8 cellular contexts compared by ENCODE assay signal in genomic region chr5:145237843-145238242, GRCh38.
DNase-seq lines count a peak whose midpoint lies in the region; ATAC-seq and TF ChIP-seq lines count a peak whose summit lies in the region.

No MANE protein-coding gene starts in this region.

- H3K36me3 Mint-ChIP-seq in activated T-helper 1 cell treated with anti-CD3 and anti-CD28 coated beads, Interleukin-12 subunit alpha, Interleukin-12 subunit beta, Interleukin-2, Interleukin-4 antibody, amounts not matched to agents 30 ng/mL and 10 ng/mL and 1 ng/mL, durations not matched to agents 14 hours and 24 hours and 36 hours (ENCODE audit: low read depth), result no peaks in the 10 kb centered on the region

- H4K91ac ChIP-seq in neuronal stem cell (ENCODE audit: low read depth, low read length, poor library complexity), result no peak overlapping the region

- peak overlapping the region in 1 of 59 donors; percentile 20 for H3K27ac ChIP-seq in dorsolateral prefrontal cortex
- no peak overlapping the region for H3K27ac ChIP-seq in neuronal stem cell (replicated peaks; ENCODE audit: low read length)

- no peak overlapping the region for H3K23ac ChIP-seq in neuronal stem cell (ENCODE audit: low read depth, low read length, poor library complexity)

- H3K79me1 ChIP-seq in neuronal stem cell (ENCODE audit: low read depth, low read length), result no peaks in the 10 kb centered on the region

- H3K18ac ChIP-seq in neuronal stem cell (ENCODE audit: low read length), result no peak overlapping the region

- no peak overlapping the region for H2AK5ac ChIP-seq in neuronal stem cell (ENCODE audit: low read depth, low read length)

- no peak overlapping the region for H4K8ac ChIP-seq in neuronal stem cell (ENCODE audit: low read depth, low read length)

- no peak overlapping the region for H3K4ac ChIP-seq in neuronal stem cell (ENCODE audit: low read length)

- peaks cover 6 to 10% of the 10 kb centered on the region in 2 donors for H3K4me1 ChIP-seq in neuronal stem cell (ENCODE audit: control insufficient read depth in 2 of 2, insufficient read depth in 1 of 2, low read depth in 1 of 2, low read length in 2 of 2)

- H3K27me3 ChIP-seq in dorsolateral prefrontal cortex, result peaks cover 0 to 6% (median 0%) of the 10 kb centered on the region in 45 donors
- H3K27me3 ChIP-seq in neuronal stem cell (ENCODE audit: control insufficient read depth in 3 of 3, insufficient read depth in 3 of 3, low read depth in 1 of 3, low read length in 3 of 3), result no peaks in the 10 kb centered on the region

- no peak overlapping the region for H3K14ac ChIP-seq in neuronal stem cell (ENCODE audit: low read length)

- H3K4me1 Mint-ChIP-seq in activated T-helper 1 cell treated with anti-CD3 and anti-CD28 coated beads, Interleukin-12 subunit alpha, Interleukin-12 subunit beta, Interleukin-2, Interleukin-4 antibody, amounts not matched to agents 30 ng/mL and 10 ng/mL and 1 ng/mL, durations not matched to agents 14 hours and 24 hours and 36 hours (ENCODE audit: low read depth), result no peaks in the 10 kb centered on the region

- H3K36me3 ChIP-seq in neuronal stem cell (replicated peaks in 1 of 2; ENCODE audit: control insufficient read depth in 2 of 2, insufficient read depth in 2 of 2, low read length in 2 of 2), result no peaks in the 10 kb centered on the region

- H3K27me3 Mint-ChIP-seq in activated T-helper 1 cell treated with anti-CD3 and anti-CD28 coated beads, Interleukin-12 subunit alpha, Interleukin-12 subunit beta, Interleukin-2, Interleukin-4 antibody, amounts not matched to agents 30 ng/mL and 10 ng/mL and 1 ng/mL, durations not matched to agents 14 hours and 24 hours and 36 hours (ENCODE audit: insufficient read depth), result peaks cover 2% of the 10 kb centered on the region

- ATAC-seq in GM18870 (IDR thresholded peaks at IDR 0.05; ENCODE audit: unreplicated experiment), result peak; percentile 81

- no peaks in the 10 kb centered on the region for H3K9me3 ChIP-seq in neuronal stem cell (replicated peaks in 1 of 2; ENCODE audit: control insufficient read depth in 2 of 2, insufficient read depth in 1 of 2, low read depth in 1 of 2, low read length in 2 of 2)

- no peaks in the 10 kb centered on the region for H3K9me3 Mint-ChIP-seq in activated T-helper 1 cell treated with anti-CD3 and anti-CD28 coated beads, Interleukin-12 subunit alpha, Interleukin-12 subunit beta, Interleukin-2, Interleukin-4 antibody, amounts not matched to agents 30 ng/mL and 10 ng/mL and 1 ng/mL, durations not matched to agents 14 hours and 24 hours and 36 hours

- H3K4me3 ChIP-seq in dorsolateral prefrontal cortex (no peak overlapping the region), neuronal stem cell (ENCODE audit: low read length in 2 of 2) (no peak overlapping the region)

- no peak overlapping the region for H2BK12ac ChIP-seq in neuronal stem cell (ENCODE audit: low read length)

- H3K27ac Mint-ChIP-seq in activated T-helper 1 cell treated with anti-CD3 and anti-CD28 coated beads, Interleukin-12 subunit alpha, Interleukin-12 subunit beta, Interleukin-2, Interleukin-4 antibody, amounts not matched to agents 30 ng/mL and 10 ng/mL and 1 ng/mL, durations not matched to agents 14 hours and 24 hours and 36 hours, result no peak overlapping the region

- DNase-seq in AML-193 (lab: John Stamatoyannopoulos, UW), result peak; percentile 49 to 62
- peak; percentile 16 for DNase-seq in HK-2 (ENCODE audit: unreplicated experiment)
- DNase-seq in NCI-H748 (lab: John Stamatoyannopoulos, UW; ENCODE audit: unreplicated experiment), result peak; percentile 87
- DNase-seq in dorsolateral prefrontal cortex, result no peak
- peak; percentile 77 for DNase-seq in neuronal stem cell (ENCODE audit: low spot score)
- no peak for DNase-seq in cerebellar nuclear complex (lab: John Stamatoyannopoulos, UW)
- DNase-seq in activated T-helper 1 cell treated with anti-CD3 and anti-CD28 coated beads, Interleukin-12 subunit alpha, Interleukin-12 subunit beta, Interleukin-2, Interleukin-4 antibody, amounts not matched to agents 30 ng/mL and 10 ng/mL and 1 ng/mL, durations not matched to agents 14 hours and 24 hours and 36 hours (ENCODE audit: low spot score), result no peak

- no peak overlapping the region for H2BK5ac ChIP-seq in neuronal stem cell (ENCODE audit: low read length)

- peak in 50 of 56 donors; percentile 18 to 63 (median 36) for TF ChIP-seq CTCF in dorsolateral prefrontal cortex (IDR thresholded peaks at IDR 0.05 in 54 of 56, conservative IDR thresholded peaks at IDR 0.05 in 2 of 56; ENCODE audit: low read depth in 1 of 56, partially characterized antibody in 56 of 56)

- no peak overlapping the region for H3K9ac ChIP-seq in neuronal stem cell (ENCODE audit: low read depth, low read length, poor library complexity)

- intact Hi-C loops in dorsolateral prefrontal cortex (cut with DNase I), result loop anchor here in 1 of 2 donors (5.0 kb wide), 1 partner anchor 1036 kb away; no protein-coding TSS in a partner anchor
- intact Hi-C loops in activated T-helper 1 cell treated with anti-CD3 and anti-CD28 coated beads, Interleukin-12 subunit alpha, Interleukin-12 subunit beta, Interleukin-2, Interleukin-4 antibody, amounts not matched to agents 30 ng/mL and 10 ng/mL and 1 ng/mL, durations not matched to agents 14 hours and 24 hours and 36 hours (cut with micrococcal nuclease), result no loop called here

- no peak overlapping the region for H2BK15ac ChIP-seq in neuronal stem cell (ENCODE audit: low read length)

- H2BK120ac ChIP-seq in neuronal stem cell (ENCODE audit: low read depth, low read length), result no peak overlapping the region

- H3K4me2 ChIP-seq in neuronal stem cell (ENCODE audit: insufficient read depth, low read length, poor library complexity, severe bottlenecking), result no peak overlapping the region

- WGBS in neuronal stem cell (ENCODE audit: extremely low coverage in 2 of 2, insufficient read length in 2 of 2, insufficient replicate concordance in 1 of 2), 2 donors, result no CpG with 5 or more reads among the region's 3 CpGs

- H3K4me3 Mint-ChIP-seq in activated T-helper 1 cell treated with anti-CD3 and anti-CD28 coated beads, Interleukin-12 subunit alpha, Interleukin-12 subunit beta, Interleukin-2, Interleukin-4 antibody, amounts not matched to agents 30 ng/mL and 10 ng/mL and 1 ng/mL, durations not matched to agents 14 hours and 24 hours and 36 hours, result no peak overlapping the region

- H2AFZ ChIP-seq in neuronal stem cell (ENCODE audit: low read length), result no peak overlapping the region

Comparison
In these comparisons a context has a peak if more than half of its experiments do, and no peak if none do; other contexts are left out.
1. DNase-seq: peak in AML-193 (2 of 2), HK-2 (single experiment), NCI-H748 (single experiment) and neuronal stem cell (single experiment); none in dorsolateral prefrontal cortex (0 of 10), cerebellar nuclear complex (0 of 2) and activated T-helper 1 cell treated with anti-CD3 and anti-CD28 coated beads, Interleukin-12 subunit alpha, Interleukin-12 subunit beta, Interleukin-2, Interleukin-4 antibody, amounts not matched to agents 30 ng/mL and 10 ng/mL and 1 ng/mL, durations not matched to agents 14 hours and 24 hours and 36 hours (single experiment).